In genomic region chr7:32335107-32335506, GRCh38 we compare ENCODE assay signal across 23 cellular contexts.
DNase-seq lines count a peak whose midpoint lies in the region; ATAC-seq, FAIRE-seq and TF ChIP-seq lines count a peak whose summit lies in the region.
"Had no signal": no experiment of that assay in that cellular context is flagged by ENCODE, and none has a peak within 500 bp of the region (broad histone marks: within the 10 kb centered on the region; RNA-seq: fewer than 3 reads in every experiment).

No MANE protein-coding gene starts in this region.

- peak; percentile 54 for ATAC-seq in foreskin keratinocyte
- ATAC-seq: activated T-cell treated with anti-CD3 and anti-CD28 coated beads, Interleukin-2, amount 50 U/mL, for 4 hours; body of pancreas; HepG2; lower lobe of right lung; T-cell had no signal

- H3F3A ChIP-seq in PC-9 (ENCODE audit: insufficient read depth, low read depth): no peaks in the 10 kb centered on the region

- no peaks in the 10 kb centered on the region for H4K20me1 ChIP-seq in PC-9 (ENCODE audit: insufficient read depth)

- no peaks in the 10 kb centered on the region for H3K27me3 Mint-ChIP-seq in T-helper 2 cell treated with Interferon-gamma antibody and Interleukin-4, amounts not matched to agents 5 μg/mL and 100 μg/mL, for 36 hours (ENCODE audit: low read depth)
- H3K27me3 Mint-ChIP-seq: activated CD4-positive, alpha-beta memory T cell treated with anti-CD3 and anti-CD28 coated beads, Interleukin-2, amount 10 ng/mL, durations not matched to agents 7 days and 5 days had no signal

- intact Hi-C loops in PC-9 (cut with micrococcal nuclease; ENCODE audit: unreplicated experiment): no loop called here

- no peaks in the 10 kb centered on the region for H3K36me3 ChIP-seq in PC-9 (ENCODE audit: low read depth)
- H3K36me3 ChIP-seq: lower lobe of right lung, ovary had no signal

- H3K27me3 ChIP-seq in foreskin keratinocyte (no peaks in the 10 kb centered on the region), PC-9 (ENCODE audit: insufficient read depth, low read depth) (peaks cover 10% of the 10 kb centered on the region)
- H3K27me3 ChIP-seq: body of pancreas, ovary had no signal

- 0 out of 2 replicates have a peak, but pooled peaks cover 3% of the 10 kb centered on the region for H3K9me3 ChIP-seq in PC-9 (ENCODE audit: insufficient read depth, low read depth)
- H3K9me3 ChIP-seq: ovary had no signal

- POLR2A ChIA-PET in PC-9 (lab: Charles Lee; ENCODE audit: unreplicated experiment): no interaction called here

- CTCF ChIA-PET in PC-9 (lab: Charles Lee): no interaction called here

- H3K9me3 Mint-ChIP-seq in T-helper 2 cell treated with Interferon-gamma antibody and Interleukin-4, amounts not matched to agents 5 μg/mL and 100 μg/mL, for 36 hours: peaks cover 14% of the 10 kb centered on the region

- H3K36me3 Mint-ChIP-seq in T-helper 2 cell treated with Interferon-gamma antibody and Interleukin-4, amounts not matched to agents 5 μg/mL and 100 μg/mL, for 36 hours (ENCODE audit: low read depth): no peaks in the 10 kb centered on the region
- H3K36me3 Mint-ChIP-seq: activated naive CD8-positive, alpha-beta T cell; CD4-positive, alpha-beta memory T cell; T-cell had no signal

- H3K4me1 Mint-ChIP-seq in T-helper 2 cell treated with Interferon-gamma antibody and Interleukin-4, amounts not matched to agents 5 μg/mL and 100 μg/mL, for 36 hours (ENCODE audit: low read depth): no peaks in the 10 kb centered on the region
- H3K4me1 Mint-ChIP-seq: activated CD4-positive, alpha-beta memory T cell treated with anti-CD3 and anti-CD28 coated beads, Interleukin-2, amount 10 ng/mL, durations not matched to agents 7 days and 5 days; CD4-positive, alpha-beta memory T cell; T-cell had no signal

- H3K27ac ChIP-seq in foreskin keratinocyte (no peak overlapping the region), PC-9 (no peak overlapping the region)
- H3K27ac ChIP-seq: body of pancreas, lower lobe of right lung, ovary had no signal

- H3K79me2 ChIP-seq in PC-9 (ENCODE audit: low read depth): no peaks in the 10 kb centered on the region

- no peak overlapping the region for H3K4me3 Mint-ChIP-seq in T-helper 2 cell treated with Interferon-gamma antibody and Interleukin-4, amounts not matched to agents 5 μg/mL and 100 μg/mL, for 36 hours
- H3K4me3 Mint-ChIP-seq: activated CD4-positive, alpha-beta memory T cell treated with anti-CD3 and anti-CD28 coated beads, Interleukin-2, amount 10 ng/mL, durations not matched to agents 7 days and 5 days; activated naive CD8-positive, alpha-beta T cell; activated T-cell treated with anti-CD3 and anti-CD28 coated beads, Interleukin-2, amount 50 U/mL, for 4 hours; CD4-positive, alpha-beta memory T cell; T-cell had no signal

- H3K4me1 ChIP-seq in foreskin keratinocyte (peaks cover 26% of the 10 kb centered on the region), PC-9 (replicated peaks; ENCODE audit: insufficient read depth) (no peaks in the 10 kb centered on the region)
- H3K4me1 ChIP-seq: body of pancreas, lower lobe of right lung had no signal

- DNase-seq in COLO829 (ENCODE audit: low spot score) (peak; percentile 58), HTR-8/SVneo (ENCODE audit: insufficient read length, low spot score) (peak; percentile 18), SW480 (ENCODE audit: low spot score) (peak; percentile 26), foreskin keratinocyte (peak; percentile 32 to 57), PC-9 (no peak), T-helper 2 cell (no peak)
- DNase-seq in stimulated activated naive CD4-positive, alpha-beta T cell (lab: John Stamatoyannopoulos, UW): no peak
- no peak for DNase-seq in T-helper 2 cell treated with Interferon-gamma antibody and Interleukin-4, amounts not matched to agents 5 μg/mL and 100 μg/mL, for 36 hours (ENCODE audit: low spot score)
- DNase-seq: activated CD4-positive, alpha-beta memory T cell treated with anti-CD3 and anti-CD28 coated beads, Interleukin-2, amount 10 ng/mL, durations not matched to agents 7 days and 5 days; activated T-cell treated with anti-CD3 and anti-CD28 coated beads, Interleukin-2, amount 50 U/mL, for 4 hours; body of pancreas; CD4-positive, alpha-beta memory T cell; GDM1; lower lobe of right lung; NCI-H1092; NCI-H748 treated with DMSO at 0.1 percent for 48 hours; ovary; stimulated activated CD4-positive, alpha-beta T cell treated with anti-CD3 and anti-CD28 coated beads, Interleukin-4, amount 100 ng/mL, for 1 hour; T-cell had no signal

- no TSS peak for BruUV-seq in PC-9 (replicated peaks; lab: Mats Ljungman, UMichigan)

- H3K4me2 ChIP-seq in PC-9: no peak overlapping the region

- H2AFZ ChIP-seq in PC-9: no peak overlapping the region

- no peaks in the 10 kb centered on the region for H3K9me2 ChIP-seq in PC-9 (ENCODE audit: insufficient read depth)

- no peak for TF ChIP-seq CTCF in foreskin keratinocyte (conservative IDR thresholded peaks at IDR 0.05)
- no peak for TF ChIP-seq CTCF in PC-9 (conservative IDR thresholded peaks at IDR 0.05)

- H3K27ac Mint-ChIP-seq in T-helper 2 cell treated with Interferon-gamma antibody and Interleukin-4, amounts not matched to agents 5 μg/mL and 100 μg/mL, for 36 hours: no peak overlapping the region
- H3K27ac Mint-ChIP-seq: activated CD4-positive, alpha-beta memory T cell treated with anti-CD3 and anti-CD28 coated beads, Interleukin-2, amount 10 ng/mL, durations not matched to agents 7 days and 5 days; activated naive CD8-positive, alpha-beta T cell; CD4-positive, alpha-beta memory T cell; T-cell had no signal

- no peak overlapping the region for H3K4me3 ChIP-seq in PC-9
- H3K4me3 ChIP-seq: body of pancreas, lower lobe of right lung, ovary had no signal

- FAIRE-seq in HTR-8/SVneo (lab: Jason Lieb, UNC): no peak
- FAIRE-seq: GM12891, HepG2, RCC 7860 had no signal

Comparison
In these comparisons a context has a peak if more than half of its experiments do, and no peak if none do; other contexts are left out.
1. DNase-seq: peak in COLO829 (single experiment), HTR-8/SVneo (single experiment), SW480 (single experiment) and foreskin keratinocyte (2 of 2); none in stimulated activated naive CD4-positive, alpha-beta T cell (0 of 6), T-helper 2 cell treated with Interferon-gamma antibody and Interleukin-4, amounts not matched to agents 5 μg/mL and 100 μg/mL, for 36 hours (single experiment), PC-9 (0 of 2) and T-helper 2 cell (0 of 5).